ENCODE assay signal across 9 cellular contexts in the genomic region with DNA sequence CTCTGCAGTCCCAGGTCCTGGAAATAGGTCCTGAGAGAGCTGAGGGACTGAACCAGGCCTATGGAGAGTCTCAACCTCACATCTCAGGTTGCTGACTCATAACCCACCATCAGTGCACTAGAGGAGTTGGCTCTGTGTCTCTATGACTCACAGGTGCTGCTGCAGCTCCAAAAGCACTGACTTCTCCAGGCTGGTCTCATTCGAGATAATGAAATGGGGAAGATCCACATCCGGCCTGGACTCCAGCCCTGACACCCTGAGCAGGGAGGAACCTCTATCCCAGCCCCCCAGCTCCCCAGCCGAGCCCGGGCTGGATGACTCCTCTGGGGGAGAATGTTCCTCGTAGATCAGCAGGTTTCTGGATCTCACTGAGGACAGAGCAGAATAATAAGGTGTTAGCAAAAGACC. TPM values are rescaled to one million over a fixed set of nuclear protein-coding genes. Genes with fewer than 3 reads are reported as not detected.
DNase-seq lines count a peak whose midpoint lies in the region; ATAC-seq lines count a peak whose summit lies in the region.
"Had no signal": no experiment of that assay in that cellular context is flagged by ENCODE, and none has a peak within 500 bp of the region (broad histone marks: within the 10 kb centered on the region; RNA-seq: fewer than 3 reads in every experiment).

No MANE protein-coding gene starts in this region.

- peak; percentile 99 for DNase-seq in EL
- DNase-seq in myocyte (ENCODE audit: low read depth): peak; percentile 98
- DNase-seq in NCI-H2171 (lab: John Stamatoyannopoulos, UW): no peak
- no peak for DNase-seq in NCI-H1092 treated with DMSO at 0.1 percent for 48 hours (lab: John Stamatoyannopoulos, UW)
- DNase-seq in HAP-1 (ENCODE audit: low spot score in 2 of 2): no peak

- peak; percentile 97 for ATAC-seq in GM19463 (IDR thresholded peaks at IDR 0.05; ENCODE audit: unreplicated experiment)
- ATAC-seq in HG03432 (IDR thresholded peaks at IDR 0.05; ENCODE audit: unreplicated experiment): peak; percentile 93
- peak; percentile 95 for ATAC-seq in activated T-helper 17 cell treated with anti-CD3 and anti-CD28 coated beads, Interleukin-2, amount 50 U/mL, for 72 hours (replicated peaks)

- H3K4me3 Mint-ChIP-seq in activated T-helper 17 cell treated with anti-CD3 and anti-CD28 coated beads, Interleukin-2, amount 50 U/mL, for 72 hours: no peak overlapping the region

- H3K9me3 Mint-ChIP-seq in activated T-helper 17 cell treated with anti-CD3 and anti-CD28 coated beads, Interleukin-2, amount 50 U/mL, for 72 hours: no peaks in the 10 kb centered on the region

- peaks cover 29% of the 10 kb centered on the region for H3K4me1 ChIP-seq in HAP-1

- in situ Hi-C loops in HAP-1 (cut with MboI; ENCODE audit: low sequenced_read_pairs): no loop called here

- no peaks in the 10 kb centered on the region for H3K9me3 ChIP-seq in HAP-1

- H3K4me3 ChIP-seq in HAP-1: no peak overlapping the region
- H3K4me3 ChIP-seq: heart left ventricle had no signal

- H3K4me1 Mint-ChIP-seq in activated T-helper 17 cell treated with anti-CD3 and anti-CD28 coated beads, Interleukin-2, amount 50 U/mL, for 72 hours: peaks cover 21% of the 10 kb centered on the region

- peaks cover 43% of the 10 kb centered on the region for H3K36me3 ChIP-seq in HAP-1 (replicated peaks)

- H3K36me3 Mint-ChIP-seq in activated T-helper 17 cell treated with anti-CD3 and anti-CD28 coated beads, Interleukin-2, amount 50 U/mL, for 72 hours (ENCODE audit: low read depth): peaks cover 99% of the 10 kb centered on the region

- H3K27ac Mint-ChIP-seq in activated T-helper 17 cell treated with anti-CD3 and anti-CD28 coated beads, Interleukin-2, amount 50 U/mL, for 72 hours: no peak overlapping the region

- H3K27me3 ChIP-seq in HAP-1 (ENCODE audit: low read depth): no peaks in the 10 kb centered on the region
- H3K27me3 ChIP-seq: heart left ventricle had no signal

- H3K27me3 Mint-ChIP-seq in activated T-helper 17 cell treated with anti-CD3 and anti-CD28 coated beads, Interleukin-2, amount 50 U/mL, for 72 hours: no peaks in the 10 kb centered on the region

RNA-seq across cellular contexts. Expression of a gene that starts 35.5 kb away (rescaled TPM):
- total RNA-seq in activated T-helper 17 cell treated with anti-CD3 and anti-CD28 coated beads, Interleukin-2, amount 50 U/mL, for 72 hours: 1 to 10 TPM; 2.0 to 9.2 TPM
- total RNA-seq in myocyte: 2.3 and 7.9 TPM in 2 replicates
- 15.7 TPM for polyA plus RNA-seq in myocyte (2012)

Comparison
In these comparisons a context has a peak if more than half of its experiments do, and no peak if none do; other contexts are left out.
1. DNase-seq: peak in EL (single experiment) and myocyte (single experiment); none in NCI-H2171 (single experiment), NCI-H1092 treated with DMSO at 0.1 percent for 48 hours (single experiment) and HAP-1 (0 of 2).
2. Peak in every context shown above with its lines, with median percentiles within 50 percentile points of each other: ATAC-seq.